8 cellular contexts compared by ENCODE assay signal in the genomic region with DNA sequence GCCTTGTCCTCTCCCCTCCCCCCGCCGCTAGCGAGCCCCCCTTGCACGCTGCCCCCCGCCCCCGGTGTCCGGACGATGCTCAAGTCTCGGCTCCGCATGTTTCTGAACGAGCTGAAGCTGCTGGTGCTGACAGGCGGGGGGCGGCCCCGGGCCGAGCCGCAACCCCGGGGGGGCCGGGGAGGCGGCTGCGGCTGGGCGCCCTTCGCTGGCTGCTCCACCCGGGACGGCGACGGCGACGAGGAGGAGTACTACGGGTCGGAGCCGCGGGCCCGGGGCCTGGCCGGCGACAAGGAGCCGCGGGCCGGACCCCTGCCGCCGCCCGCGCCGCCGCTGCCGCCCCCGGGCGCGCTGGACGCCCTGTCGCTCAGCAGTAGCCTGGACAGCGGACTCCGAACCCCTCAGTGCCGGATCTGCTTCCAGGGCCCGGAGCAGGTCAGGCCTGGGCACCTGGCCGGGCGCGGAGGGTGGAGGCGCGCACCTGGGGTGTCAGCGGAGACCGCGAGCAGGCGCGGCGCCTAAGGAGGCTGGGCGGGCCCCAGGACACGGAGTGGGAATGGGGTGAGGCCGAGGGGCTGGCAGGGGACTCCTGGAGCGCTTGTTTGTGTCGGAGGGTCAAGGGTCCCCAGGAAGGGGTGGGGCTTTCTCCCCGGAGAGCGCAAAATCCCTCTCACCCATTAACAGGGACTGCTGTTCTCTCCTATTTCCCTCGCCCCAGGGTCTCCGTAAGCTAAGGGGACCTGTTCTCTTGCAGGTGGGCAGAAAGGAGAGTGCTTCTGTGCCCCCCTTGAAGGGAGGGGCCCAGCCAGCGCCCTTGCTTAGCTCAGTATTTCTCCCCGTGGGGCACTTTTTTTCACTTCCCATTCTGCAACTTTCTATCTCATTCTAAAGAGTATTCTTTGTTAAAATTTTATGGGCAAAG. TPM values are rescaled to one million over a fixed set of nuclear protein-coding genes. Genes with fewer than 3 reads are reported as not detected.
DNase-seq lines count a peak whose midpoint lies in the region; ATAC-seq and TF ChIP-seq lines count a peak whose summit lies in the region.

No MANE protein-coding gene starts in this region.

- H3K9me3 ChIP-seq in HCT116 (ENCODE audit: control insufficient read depth in 1 of 2, insufficient read depth in 1 of 2, low read depth in 1 of 2, low read length in 2 of 2) (no peaks in the 10 kb centered on the region), neuron (ENCODE audit: low read length) (no peaks in the 10 kb centered on the region)

- no peak for TF ChIP-seq RAD21 in HCT116 (IDR thresholded peaks at IDR 0.05; ENCODE audit: low read depth)

- H3K79me2 ChIP-seq in HCT116 (ENCODE audit: insufficient read depth, low read length), result peaks cover 15% of the 10 kb centered on the region

- H3K36me3 ChIP-seq in HCT116 (ENCODE audit: control insufficient read depth in 1 of 2, insufficient read depth in 2 of 2, low read length in 2 of 2) (peaks cover 0 to 5% of the 10 kb centered on the region in 2 experiments; a peak in 1 of 4 replicates), neuron (ENCODE audit: insufficient read depth, low read length) (peaks cover 32% of the 10 kb centered on the region)

- peak overlapping the region; percentile 93 for H3K4me2 ChIP-seq in HCT116 (ENCODE audit: low read length)

- peak overlapping the region; percentile 58; the same call in 1 of the 2 replicates for H3K27ac ChIP-seq in HCT116 (ENCODE audit: low read depth, low read length)

- RAD21 ChIA-PET in HCT116 (lab: Charles Lee; ENCODE audit: low non-redundant PET in 1 of 2, low total read pairs in 2 of 2, uncharacterized antibody in 2 of 2, unreplicated experiment in 2 of 2), result no interaction called here

- H3K27me3 ChIP-seq in HCT116 (ENCODE audit: insufficient read depth, low read length) (no peaks in the 10 kb centered on the region), neuron (ENCODE audit: insufficient read depth, low read length) (no peaks in the 10 kb centered on the region)

- H3K9ac ChIP-seq in HCT116 (ENCODE audit: low read length), result peak overlapping the region; percentile 48

- POLR2A ChIA-PET in AG04449 (lab: Yijun Ruan, JAX), result no interaction called here
- POLR2A ChIA-PET in HCT116 (lab: Charles Lee), result interaction anchor here (0.6 kb wide), 1 partner anchor 542 kb away, joined by 3 read pairs; no protein-coding TSS in a partner anchor

- intact Hi-C loops in HCT116 (cut with micrococcal nuclease), result no loop called here

- no peak for TF ChIP-seq POLR2A in HCT116 (IDR thresholded peaks at IDR 0.05; ENCODE audit: borderline replicate concordance, extremely low read depth, insufficient read depth, insufficient read length)

- H3K4me1 ChIP-seq in HCT116 (ENCODE audit: control insufficient read depth in 1 of 2, insufficient read depth in 2 of 2, low read length in 2 of 2) (peaks cover 20 to 44% of the 10 kb centered on the region in 2 experiments), neuron (ENCODE audit: insufficient read depth, low read length) (peaks cover 36% of the 10 kb centered on the region)

- ATAC-seq in HCT116 (no peak), HG02973 (IDR thresholded peaks at IDR 0.05; ENCODE audit: unreplicated experiment) (no peak), HG03378 (IDR thresholded peaks at IDR 0.05; ENCODE audit: unreplicated experiment) (no peak)

- no TSS peak for BruUV-seq in HCT116 (replicated peaks; lab: Mats Ljungman, UMichigan)

- no peaks in the 10 kb centered on the region for H4K20me1 ChIP-seq in HCT116 (ENCODE audit: insufficient read depth)

- H2AFZ ChIP-seq in HCT116 (ENCODE audit: low read depth, low read length, poor library complexity, severe bottlenecking), result no peak overlapping the region
- no peak overlapping the region for H2AFZ ChIP-seq in neuron (ENCODE audit: low read depth, low read length)

- DNase-seq in AG04449 (ENCODE audit: low read depth, low spot score) (no peak), HCT116 (ENCODE audit: low read depth, low spot score) (no peak), epithelial cell of proximal tubule (ENCODE audit: low read depth) (no peak), A172 (ENCODE audit: low spot score) (no peak)
- peak; percentile 45 for DNase-seq in activated CD4-positive, alpha-beta T cell treated with anti-CD3 and anti-CD28 coated beads, Interleukin-2, amount 50 U/mL, for 1 hour

- H3K4me3 ChIP-seq in AG04449 (ENCODE audit: low read depth, low read length) (peak overlapping the region; percentile 56), HCT116 (replicated peaks in 1 of 2; ENCODE audit: low read depth in 1 of 2, low read length in 2 of 2) (peak overlapping the region; percentile 59 to 64), epithelial cell of proximal tubule (ENCODE audit: low read depth, low read length) (peak overlapping the region; percentile 73), neuron (ENCODE audit: low read length) (peak overlapping the region; percentile 61)

- CTCF ChIA-PET in AG04449 (lab: Yijun Ruan, JAX) (interaction anchor here (0.8 to 2.3 kb wide), 22 partner anchors 7 to 185 kb away, joined by 3 to 44 read pairs (median 4); a partner anchor contains a TSS), HCT116 (lab: Charles Lee) (interaction anchor here (1.6 to 2.3 kb wide), 2 partner anchors 11 to 16 kb away, joined by 6 to 51 read pairs; a partner anchor contains a TSS)

- TF ChIP-seq CTCF in AG04449 (IDR thresholded peaks at IDR 0.05; ENCODE audit: insufficient read depth, low read length, missing control alignments) (no peak), HCT116 (IDR thresholded peaks at IDR 0.05 in 2 of 3, conservative IDR thresholded peaks at IDR 0.05 in 1 of 3; ENCODE audit: borderline replicate concordance in 1 of 3, insufficient read depth in 1 of 3, low read depth in 2 of 3, low read length in 2 of 3) (no peak), epithelial cell of proximal tubule (conservative IDR thresholded peaks at IDR 0.05; ENCODE audit: low read depth, low read length) (no peak)

- H3K9me2 ChIP-seq in HCT116 (ENCODE audit: insufficient read depth), result no peaks in the 10 kb centered on the region

TF ChIP-seq in HCT116, 20 proteins besides CTCF, POLR2A, EP300 and RAD21:
- TF ChIP-seq, protein P1, sequence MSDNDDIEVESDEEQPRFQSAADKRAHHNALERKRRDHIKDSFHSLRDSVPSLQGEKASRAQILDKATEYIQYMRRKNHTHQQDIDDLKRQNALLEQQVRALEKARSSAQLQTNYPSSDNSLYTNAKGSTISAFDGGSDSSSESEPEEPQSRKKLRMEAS (IDR thresholded peaks at IDR 0.05), result no peak
- TF ChIP-seq ZFX (IDR thresholded peaks at IDR 0.05) (peak; percentile 60), EGR1 (IDR thresholded peaks at IDR 0.05; ENCODE audit: low read depth) (no peak)

RNA-seq across cellular contexts. Expression of a gene that starts 0.8 kb away (rescaled TPM):
- total RNA-seq in HCT116 (2021; ENCODE audit: unreplicated experiment) (21.8 TPM), epithelial cell of proximal tubule (4.5 and 4.7 TPM in 2 replicates)
- 17.5 and 17.8 TPM in 2 replicates for polyA plus RNA-seq in HCT116 (2012)
- total RNA-seq in A172 (2014; rRNA removed; shearing (Covaris generic)), result 10.5 and 12.9 TPM in 2 replicates

RNA-seq across cellular contexts. Expression of a gene that starts 3.6 kb away (rescaled TPM):
- total RNA-seq in HCT116 (2021; ENCODE audit: unreplicated experiment), result 206 TPM
- 160 and 199 TPM in 2 replicates for polyA plus RNA-seq in HCT116 (2012)
- 178 and 363 TPM in 2 replicates for total RNA-seq in epithelial cell of proximal tubule
- total RNA-seq in A172 (2014; rRNA removed; shearing (Covaris generic)), result 300 and 506 TPM in 2 replicates

RNA-seq across cellular contexts. Expression of a gene that starts 10.9 kb away (rescaled TPM):
- 14.9 TPM for total RNA-seq in HCT116 (2021; ENCODE audit: unreplicated experiment)
- 17.1 and 18.7 TPM in 2 replicates for polyA plus RNA-seq in HCT116 (2012)
- 31.6 and 40.4 TPM in 2 replicates for total RNA-seq in epithelial cell of proximal tubule
- 31.2 and 33.3 TPM in 2 replicates for total RNA-seq in A172 (2014; rRNA removed; shearing (Covaris generic))

RNA-seq across cellular contexts. Expression of a gene that starts 11.2 kb away (rescaled TPM):
- total RNA-seq in HCT116 (2021; ENCODE audit: unreplicated experiment) (11.6 TPM), epithelial cell of proximal tubule (0.87 and 3.6 TPM in 2 replicates)
- 7.2 and 8.2 TPM in 2 replicates for polyA plus RNA-seq in HCT116 (2012)
- 0.90 and 2.1 TPM in 2 replicates for total RNA-seq in A172 (2014; rRNA removed; shearing (Covaris generic))

RNA-seq across cellular contexts. Expression of a gene that starts 16.2 kb away (rescaled TPM):
- total RNA-seq in HCT116 (2021; ENCODE audit: unreplicated experiment) (56.6 TPM), epithelial cell of proximal tubule (27.3 and 43.2 TPM in 2 replicates)
- 36.3 and 49.0 TPM in 2 replicates for polyA plus RNA-seq in HCT116 (2012)
- 4.3 and 5.1 TPM in 2 replicates for total RNA-seq in A172 (2014; rRNA removed; shearing (Covaris generic))
